ENCODE assay signal across 12 cellular contexts in genomic region chr16:85566502-85567100, GRCh38. TPM values are rescaled to one million over a fixed set of nuclear protein-coding genes. Genes with fewer than 3 reads are reported as not detected.
A peak's percentile ranks its signal among the peaks of the same experiment; 100 is the strongest.
DNase-seq lines count a peak whose midpoint lies in the region; ATAC-seq and TF ChIP-seq lines count a peak whose summit lies in the region.
"Had no signal": no experiment of that assay in that cellular context is flagged by ENCODE, and none has a peak within 500 bp of the region (broad histone marks: within the 10 kb centered on the region; RNA-seq: fewer than 3 reads in every experiment).

No MANE protein-coding gene starts in this region.

- H3K4me1 ChIP-seq in duodenal mucosa (ENCODE audit: control insufficient read depth in 1 of 2, insufficient read depth in 2 of 2, low read length in 2 of 2) (peaks cover 72 to 89% of the 10 kb centered on the region in 2 donors), upper lobe of right lung (peaks cover 90% of the 10 kb centered on the region)
- H3K4me1 ChIP-seq: foreskin keratinocyte had no signal

- H3K9me3 Mint-ChIP-seq in neural crest cell: no peaks in the 10 kb centered on the region

- H3K27ac Mint-ChIP-seq in neural crest cell (ENCODE audit: unreplicated experiment): peak overlapping the region; percentile 4

- peak overlapping the region; percentile 35 for H3K4me3 Mint-ChIP-seq in neural crest cell

- intact Hi-C loops in upper lobe of right lung (cut with DNase I): no loop called here

- peak; percentile 24 for TF ChIP-seq CTCF in NB4 (IDR thresholded peaks at IDR 0.05; ENCODE audit: low read depth, low read length)
- peak; percentile 49 for TF ChIP-seq CTCF in neural crest cell (conservative IDR thresholded peaks at IDR 0.05)
- no peak for TF ChIP-seq CTCF in upper lobe of right lung (IDR thresholded peaks at IDR 0.05)

- TF ChIP-seq POLR2A in NB4 (IDR thresholded peaks at IDR 0.05; ENCODE audit: extremely low read depth, insufficient read length): no peak

- H3K27me3 ChIP-seq in H7 (ENCODE audit: control insufficient read depth, insufficient read depth, low read length) (no peaks in the 10 kb centered on the region), duodenal mucosa (ENCODE audit: control insufficient read depth in 1 of 2, insufficient read depth in 2 of 2, low read length in 2 of 2) (no peaks in the 10 kb centered on the region), upper lobe of right lung (no peaks in the 10 kb centered on the region)

- H3K36me3 ChIP-seq in H7 (replicated peaks; ENCODE audit: control insufficient read depth, insufficient read depth, low read length) (no peaks in the 10 kb centered on the region), duodenal mucosa (ENCODE audit: control insufficient read depth in 1 of 2, insufficient read depth in 2 of 2, low read length in 2 of 2) (no peaks in the 10 kb centered on the region), upper lobe of right lung (no peaks in the 10 kb centered on the region)

- peak overlapping the region; percentile 69 for H3K27ac ChIP-seq in duodenal mucosa (ENCODE audit: low read depth, low read length)
- H3K27ac ChIP-seq in upper lobe of right lung: no peak overlapping the region
- H3K27ac ChIP-seq: foreskin keratinocyte had no signal

- H3K4me3 ChIP-seq in H7 (ENCODE audit: insufficient read depth, low read depth, low read length) (no peak overlapping the region), NB4 (ENCODE audit: low read depth, low read length) (no peak overlapping the region), duodenal mucosa (ENCODE audit: low read depth in 1 of 2, low read length in 2 of 2) (no peak overlapping the region), upper lobe of right lung (no peak overlapping the region)

- no peak for ATAC-seq in GM18502 (IDR thresholded peaks at IDR 0.05; ENCODE audit: poor library complexity, unreplicated experiment)
- no peak for ATAC-seq in upper lobe of right lung
- ATAC-seq: foreskin keratinocyte had no signal

- DNase-seq in H7: peak; percentile 89
- no peak for DNase-seq in NB4 (ENCODE audit: low read depth)
- peak; percentile 49 for DNase-seq in neural crest cell (ENCODE audit: low read depth, low spot score)
- no peak for DNase-seq in NCI-H187 treated with DMSO at 0.1 percent for 48 hours (lab: John Stamatoyannopoulos, UW)
- DNase-seq in NK-92 (lab: John Stamatoyannopoulos, UW; ENCODE audit: unreplicated experiment): no peak
- no peak for DNase-seq in upper lobe of right lung
- DNase-seq: DMS 273 treated with DMSO at 0.1 percent for 48 hours, foreskin keratinocyte, kidney glomerular epithelial cell, NCI-H1694 had no signal

- H3K36me3 Mint-ChIP-seq in neural crest cell (ENCODE audit: low read depth): no peaks in the 10 kb centered on the region

- peak overlapping the region; percentile 25 to 46 for H3K9ac ChIP-seq in duodenal mucosa (ENCODE audit: low read depth in 1 of 2, low read length in 2 of 2)

- no peaks in the 10 kb centered on the region for H3K9me3 ChIP-seq in duodenal mucosa (ENCODE audit: control insufficient read depth in 1 of 2, low read length in 2 of 2)
- no peaks in the 10 kb centered on the region for H3K9me3 ChIP-seq in upper lobe of right lung

- peaks cover 57% of the 10 kb centered on the region for H3K27me3 Mint-ChIP-seq in neural crest cell (ENCODE audit: low read depth)

- H3K4me1 Mint-ChIP-seq in neural crest cell: peaks cover 77% of the 10 kb centered on the region

RNA-seq across cellular contexts. Expression of gene GSE1, which starts 46.5 kb away (rescaled TPM):
- total RNA-seq in H7 (2014; rRNA removed; shearing (Covaris generic)): 52.5 and 73.6 TPM in 2 replicates
- total RNA-seq in neural crest cell (26.7 and 27.3 TPM in 2 replicates), upper lobe of right lung (87.2 TPM)

Comparison
In these comparisons a context has a peak if more than half of its experiments do, and no peak if none do; other contexts are left out.
1. DNase-seq: peak in H7 (single experiment) and neural crest cell (single experiment); none in NB4 (single experiment), NCI-H187 treated with DMSO at 0.1 percent for 48 hours (single experiment), NK-92 (single experiment) and upper lobe of right lung (single experiment).